ENCODE assay signal across 2 cellular contexts in genomic region chr12:108827941-108828340, GRCh38.
TF ChIP-seq lines count a peak whose summit lies in the region.

No MANE protein-coding gene starts in this region.

TF ChIP-seq in SK-N-SH, 30 proteins besides CTCF, POLR2A, EP300 and RAD21 (continued from another document):
- no peak for TF ChIP-seq ZBTB33 (IDR thresholded peaks at IDR 0.05; ENCODE audit: borderline replicate concordance, low read depth)
- TF ChIP-seq USF2 (IDR thresholded peaks at IDR 0.05; ENCODE audit: borderline replicate concordance, low read depth, low read length) = no peak
- TF ChIP-seq RCOR1 (IDR thresholded peaks at IDR 0.05; ENCODE audit: low read length) = no peak
- no peak for TF ChIP-seq CHD2 (IDR thresholded peaks at IDR 0.05; ENCODE audit: low read length, partially characterized antibody)
- no peak for TF ChIP-seq ELF1 (IDR thresholded peaks at IDR 0.05)
- no peak for TF ChIP-seq TAF1 (IDR thresholded peaks at IDR 0.05; ENCODE audit: borderline replicate concordance, low read depth, low read length)
- no peak for TF ChIP-seq GATA2 (CRISPR knock-in tag; IDR thresholded peaks at IDR 0.05)
- no peak for TF ChIP-seq FOXJ3 (CRISPR knock-in tag; IDR thresholded peaks at IDR 0.05)
- TF ChIP-seq YY1 (IDR thresholded peaks at IDR 0.05; ENCODE audit: low read depth) = no peak
TF ChIP-seq in SK-N-SH: peak in this region for 0.

TF ChIP-seq in SK-N-SH treated with all-trans-retinoic acid at 6 μM for 48 hours, 23 proteins besides CTCF, POLR2A, EP300 and RAD21 (continued from another document):
- TF ChIP-seq POU6F1 (CRISPR knock-in tag; IDR thresholded peaks at IDR 0.05; ENCODE audit: borderline replicate concordance, low read depth) (no peak), ZNF70 (CRISPR knock-in tag; IDR thresholded peaks at IDR 0.05) (no peak), ZFP3 (CRISPR knock-in tag; IDR thresholded peaks at IDR 0.05) (no peak), PPARA (CRISPR knock-in tag; IDR thresholded peaks at IDR 0.05; ENCODE audit: borderline replicate concordance) (no peak), ISL1 (CRISPR knock-in tag; IDR thresholded peaks at IDR 0.05) (no peak), SNAI2 (CRISPR knock-in tag; IDR thresholded peaks at IDR 0.05) (no peak), TOX (CRISPR knock-in tag; IDR thresholded peaks at IDR 0.05; ENCODE audit: borderline replicate concordance) (no peak)
- TF ChIP-seq, protein P1, sequence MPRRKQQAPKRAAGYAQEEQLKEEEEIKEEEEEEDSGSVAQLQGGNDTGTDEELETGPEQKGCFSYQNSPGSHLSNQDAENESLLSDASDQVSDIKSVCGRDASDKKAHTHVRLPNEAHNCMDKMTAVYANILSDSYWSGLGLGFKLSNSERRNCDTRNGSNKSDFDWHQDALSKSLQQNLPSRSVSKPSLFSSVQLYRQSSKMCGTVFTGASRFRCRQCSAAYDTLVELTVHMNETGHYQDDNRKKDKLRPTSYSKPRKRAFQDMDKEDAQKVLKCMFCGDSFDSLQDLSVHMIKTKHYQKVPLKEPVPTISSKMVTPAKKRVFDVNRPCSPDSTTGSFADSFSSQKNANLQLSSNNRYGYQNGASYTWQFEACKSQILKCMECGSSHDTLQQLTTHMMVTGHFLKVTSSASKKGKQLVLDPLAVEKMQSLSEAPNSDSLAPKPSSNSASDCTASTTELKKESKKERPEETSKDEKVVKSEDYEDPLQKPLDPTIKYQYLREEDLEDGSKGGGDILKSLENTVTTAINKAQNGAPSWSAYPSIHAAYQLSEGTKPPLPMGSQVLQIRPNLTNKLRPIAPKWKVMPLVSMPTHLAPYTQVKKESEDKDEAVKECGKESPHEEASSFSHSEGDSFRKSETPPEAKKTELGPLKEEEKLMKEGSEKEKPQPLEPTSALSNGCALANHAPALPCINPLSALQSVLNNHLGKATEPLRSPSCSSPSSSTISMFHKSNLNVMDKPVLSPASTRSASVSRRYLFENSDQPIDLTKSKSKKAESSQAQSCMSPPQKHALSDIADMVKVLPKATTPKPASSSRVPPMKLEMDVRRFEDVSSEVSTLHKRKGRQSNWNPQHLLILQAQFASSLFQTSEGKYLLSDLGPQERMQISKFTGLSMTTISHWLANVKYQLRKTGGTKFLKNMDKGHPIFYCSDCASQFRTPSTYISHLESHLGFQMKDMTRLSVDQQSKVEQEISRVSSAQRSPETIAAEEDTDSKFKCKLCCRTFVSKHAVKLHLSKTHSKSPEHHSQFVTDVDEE (CRISPR knock-in tag; IDR thresholded peaks at IDR 0.05) = no peak
